13 cellular contexts compared by ENCODE assay signal in genomic region chr5:151060742-151061141, GRCh38. TPM values are rescaled to one million over a fixed set of nuclear protein-coding genes. Genes with fewer than 3 reads are reported as not detected.
DNase-seq lines count a peak whose midpoint lies in the region; ATAC-seq and TF ChIP-seq lines count a peak whose summit lies in the region.
"Had no signal": no experiment of that assay in that cellular context is flagged by ENCODE, and none has a peak within 500 bp of the region (broad histone marks: within the 10 kb centered on the region; RNA-seq: fewer than 3 reads in every experiment).

No MANE protein-coding gene starts in this region.

- ATAC-seq in Panc1: no peak

- H3K4me1 ChIP-seq in CD4-positive, alpha-beta memory T cell (ENCODE audit: insufficient read depth, low read length): peaks cover 34% of the 10 kb centered on the region
- H3K4me1 ChIP-seq in Panc1 (ENCODE audit: control insufficient read depth, insufficient read depth, low read length) (no peaks in the 10 kb centered on the region; the same call in 1 of the 2 replicates), duodenal mucosa (ENCODE audit: control insufficient read depth in 1 of 2, insufficient read depth in 2 of 2, low read length in 2 of 2) (peaks cover 43% of the 10 kb centered on the region in 2 donors), neutrophil (ENCODE audit: control insufficient read depth in 1 of 2, insufficient read depth in 1 of 2, low read depth in 1 of 2, low read length in 1 of 2) (peaks cover 95 to 96% of the 10 kb centered on the region in 2 experiments)

- DNase-seq in CD4-positive, alpha-beta memory T cell: no peak
- DNase-seq in Panc1 (ENCODE audit: low read depth, low spot score): no peak
- no peak for DNase-seq in cortex of kidney (lab: John Stamatoyannopoulos, UW)
- DNase-seq in chondrocyte (ENCODE audit: low spot score): no peak
- no peak for DNase-seq in NCI-H2029 treated with DMSO at 0.1 percent for 48 hours (lab: John Stamatoyannopoulos, UW)
- DNase-seq in activated gamma-delta T cell treated with Interleukin-2 at 50 U/mL for 16 hours: no peak
- DNase-seq: anterior cingulate cortex; NCI-H1436 treated with DMSO at 0.1 percent for 48 hours; NCI-H748 treated with DMSO at 0.1 percent for 48 hours; stimulated activated CD8-positive, alpha-beta memory T cell treated with anti-CD3 and anti-CD28 coated beads, Interleukin-4, amount 100 ng/mL, for 48 hours had no signal

- TSS peak; percentile 14 for BruUV-seq in Panc1 (replicated peaks; lab: Mats Ljungman, UMichigan)

- H3K4me3 ChIP-seq in CD4-positive, alpha-beta memory T cell (ENCODE audit: low read length in 2 of 2): no peak overlapping the region
- H3K4me3 ChIP-seq in Panc1 (ENCODE audit: low read depth in 2 of 2, low read length in 2 of 2) (no peak overlapping the region), duodenal mucosa (ENCODE audit: low read depth in 1 of 2, low read length in 2 of 2) (no peak overlapping the region), neutrophil (ENCODE audit: low read depth in 1 of 2, low read length in 1 of 2) (peak overlapping the region; percentile 19 to 54)

- intact Hi-C loops in CD4-positive, alpha-beta memory T cell (cut with micrococcal nuclease): loop anchor here (10.0 kb wide), 1 partner anchor 164 kb away; the partner anchor contains the start of gene CCDC69
- intact Hi-C loops in Panc1 (cut with micrococcal nuclease; ENCODE audit: unreplicated experiment): no loop called here

- no peak overlapping the region for H3K27ac ChIP-seq in CD4-positive, alpha-beta memory T cell (ENCODE audit: low read depth, low read length)
- H3K27ac ChIP-seq in Panc1 (ENCODE audit: low read length): no peak overlapping the region; the same call in 1 of the 2 replicates
- H3K27ac ChIP-seq in duodenal mucosa (ENCODE audit: low read depth, low read length): peak overlapping the region; percentile 11
- H3K27ac ChIP-seq in neutrophil: peak overlapping the region; percentile 99

- H3K4me1 Mint-ChIP-seq in CD4-positive, alpha-beta memory T cell: peaks cover 26 to 45% (median 39%) of the 10 kb centered on the region in 4 donors
- H3K4me1 Mint-ChIP-seq in chondrocyte (ENCODE audit: low read depth): peaks cover 52% of the 10 kb centered on the region

- peak overlapping the region in 3 of 8 donors; percentile 17 to 54 (median 20) for H3K4me3 Mint-ChIP-seq in CD4-positive, alpha-beta memory T cell
- H3K4me3 Mint-ChIP-seq in chondrocyte (ENCODE audit: unreplicated experiment): no peak overlapping the region
- H3K4me3 Mint-ChIP-seq: neural crest cell had no signal

- peaks cover 2 to 3% of the 10 kb centered on the region in 2 donors for H3K27me3 Mint-ChIP-seq in CD4-positive, alpha-beta memory T cell
- no peaks in the 10 kb centered on the region for H3K27me3 Mint-ChIP-seq in chondrocyte (ENCODE audit: low read depth)

- in situ Hi-C loops in Panc1 (cut with HindIII; ENCODE audit: low pct_unique_long_range_greater_than_20kb, low sequenced_read_pairs): no loop called here

- no peaks in the 10 kb centered on the region for H3K27me3 ChIP-seq in CD4-positive, alpha-beta memory T cell (ENCODE audit: insufficient read depth, low read length)
- H3K27me3 ChIP-seq in Panc1 (ENCODE audit: control insufficient read depth, insufficient read depth, low read length) (no peaks in the 10 kb centered on the region), duodenal mucosa (ENCODE audit: control insufficient read depth in 1 of 2, insufficient read depth in 2 of 2, low read length in 2 of 2) (no peaks in the 10 kb centered on the region), neutrophil (no peaks in the 10 kb centered on the region)

- TF ChIP-seq CTCF in Panc1 (IDR thresholded peaks at IDR 0.05) (no peak), neutrophil (IDR thresholded peaks at IDR 0.05) (no peak), chondrocyte (IDR thresholded peaks at IDR 0.05) (no peak)

- H3K27ac Mint-ChIP-seq in CD4-positive, alpha-beta memory T cell: peak overlapping the region; percentile 67 to 99 (median 83)
- no peak overlapping the region for H3K27ac Mint-ChIP-seq in chondrocyte (ENCODE audit: unreplicated experiment)

- peaks cover 0 to 12% (median 0%) of the 10 kb centered on the region in 8 donors for H3K9me3 Mint-ChIP-seq in CD4-positive, alpha-beta memory T cell
- H3K9me3 Mint-ChIP-seq in chondrocyte (ENCODE audit: low read depth): no peaks in the 10 kb centered on the region
- H3K9me3 Mint-ChIP-seq: neural crest cell had no signal

- H3K9ac ChIP-seq in duodenal mucosa (ENCODE audit: low read depth in 1 of 2, low read length in 2 of 2): peak overlapping the region in 1 of 2 donors; percentile 27

- CTCF ChIA-PET in CD4-positive, alpha-beta memory T cell (lab: Charles Lee; ENCODE audit: partially characterized antibody): interaction anchor here (0.5 to 3.4 kb wide), 8 partner anchors 9 to 602 kb away, joined by 3 to 17 read pairs (median 4); no protein-coding TSS in a partner anchor
- CTCF ChIA-PET in Panc1 (lab: Charles Lee): no interaction called here

- peaks cover 77% of the 10 kb centered on the region for H3K36me3 ChIP-seq in CD4-positive, alpha-beta memory T cell (ENCODE audit: insufficient read depth, low read length)
- H3K36me3 ChIP-seq in Panc1 (ENCODE audit: control insufficient read depth, insufficient read depth, low read length) (0 out of 2 replicates have a peak, but pooled peaks cover 2% of the 10 kb centered on the region), duodenal mucosa (ENCODE audit: control insufficient read depth in 1 of 2, insufficient read depth in 2 of 2, low read length in 2 of 2) (peaks cover 55 to 84% of the 10 kb centered on the region in 2 donors), neutrophil (peaks cover 72% of the 10 kb centered on the region)

- H3K9me3 ChIP-seq in CD4-positive, alpha-beta memory T cell (ENCODE audit: control insufficient read depth in 1 of 2, low read length in 2 of 2): no peaks in the 10 kb centered on the region
- H3K9me3 ChIP-seq in Panc1 (ENCODE audit: control insufficient read depth, insufficient read depth, low read depth, low read length): no peaks in the 10 kb centered on the region
- no peaks in the 10 kb centered on the region for H3K9me3 ChIP-seq in duodenal mucosa (ENCODE audit: control insufficient read depth in 1 of 2, low read length in 2 of 2)
- H3K9me3 ChIP-seq in neutrophil: no peaks in the 10 kb centered on the region

- POLR2A ChIA-PET in CD4-positive, alpha-beta memory T cell (lab: Charles Lee; ENCODE audit: partially characterized antibody): interaction anchor here (1.2 to 7.5 kb wide), 4 partner anchors 11 to 54 kb away, joined by 3 to 31 read pairs (median 4); partner anchors contain the start of gene TNIP1
- POLR2A ChIA-PET in Panc1 (lab: Charles Lee): no interaction called here

- peaks cover 50 to 89% of the 10 kb centered on the region in 2 donors for H3K36me3 Mint-ChIP-seq in CD4-positive, alpha-beta memory T cell
- H3K36me3 Mint-ChIP-seq in chondrocyte (ENCODE audit: low read depth): peaks cover 26% of the 10 kb centered on the region

RNA-seq across cellular contexts. Expression of gene TNIP1, which starts 20.1 kb away (rescaled TPM):
- 100 to 1,000 TPM; 227 to 233 TPM for total RNA-seq in CD4-positive, alpha-beta memory T cell
- 10 to 100 TPM; 31.5 to 70.2 TPM for polyA plus RNA-seq in CD4-positive, alpha-beta memory T cell
- total RNA-seq in Panc1 (2021; ENCODE audit: unreplicated experiment): 81.9 TPM
- polyA plus RNA-seq in Panc1 (2012; ENCODE audit: insufficient read length): 122 TPM
- 47.2 to 75.6 TPM (median 74.0 TPM) in 3 replicates for total RNA-seq in chondrocyte

RNA-seq across cellular contexts. Expression of gene GPX3, which starts 40.4 kb away (rescaled TPM):
- not detected for total RNA-seq in CD4-positive, alpha-beta memory T cell
- 1 to 10 TPM in 1 of 2 donors, not detected in 1; 1.5 TPM for polyA plus RNA-seq in CD4-positive, alpha-beta memory T cell
- total RNA-seq in Panc1 (2021; ENCODE audit: unreplicated experiment) (8.5 TPM), chondrocyte (1.5 to 5.3 TPM (median 4.9 TPM) in 3 replicates)
- polyA plus RNA-seq in Panc1 (2012; ENCODE audit: insufficient read length): 8.7 TPM

Comparison
In these comparisons a context has a peak if more than half of its experiments do, and no peak if none do; other contexts are left out.
1. H3K27ac ChIP-seq: peak in duodenal mucosa (single experiment) and neutrophil (single experiment); none in CD4-positive, alpha-beta memory T cell (single experiment) and Panc1 (single experiment).
2. H3K4me3 ChIP-seq: peak in neutrophil (2 of 2); none in CD4-positive, alpha-beta memory T cell (0 of 2), Panc1 (0 of 2) and duodenal mucosa (0 of 2).